Comparison of ENCODE assay signal across 18 cellular contexts in genomic region chr2:66957198-66957597, GRCh38.
"Had no signal": no experiment of that assay in that cellular context is flagged by ENCODE, and none has a peak within 500 bp of the region (broad histone marks: within the 10 kb centered on the region; RNA-seq: fewer than 3 reads in every experiment).

No MANE protein-coding gene starts in this region.

- H3K4me3 ChIP-seq: heart right ventricle, lower lobe of right lung, right atrium auricular region, SJSA1, smooth muscle cell, stomach, thyroid gland had no signal

- DNase-seq: activated CD4-positive, alpha-beta T cell treated with anti-CD3 and anti-CD28 coated beads, Interleukin-2, amount 50 U/mL, for 1 hour; activated CD4-positive, CD25-positive, alpha-beta regulatory T cell treated with anti-CD3 and anti-CD28 coated beads, Interleukin-2, amount 50 U/mL, for 72 hours; activated CD8-positive, alpha-beta memory T cell treated with anti-CD3 and anti-CD28 coated beads, Interleukin-2, amount 50 U/mL, for 4 hours; activated gamma-delta T cell; activated T-cell treated with anti-CD3 and anti-CD28 coated beads, Interleukin-2, amount 50 U/mL, for 48 hours; effector memory CD8-positive, alpha-beta T cell; heart right ventricle; lower lobe of right lung; midbrain; nucleus accumbens; stimulated activated CD4-positive, alpha-beta T cell treated with anti-CD3 and anti-CD28 coated beads, Interleukin-4, amount 100 ng/mL, for 1 hour; stomach; thyroid gland had no signal

- H3K27me3 ChIP-seq: heart right ventricle, right atrium auricular region, SJSA1, stomach, thyroid gland had no signal

- H3K4me1 ChIP-seq: heart right ventricle, lower lobe of right lung, right atrium auricular region, SJSA1, stomach, thyroid gland had no signal

- H3K9me3 ChIP-seq: heart right ventricle, lower lobe of right lung, right atrium auricular region, SJSA1, stomach, thyroid gland had no signal

- ATAC-seq: effector memory CD8-positive, alpha-beta T cell; heart right ventricle; lower lobe of right lung; stimulated activated effector memory CD8-positive, alpha-beta T cell treated with anti-CD3 and anti-CD28 coated beads, Interleukin-12 subunit alpha, Interleukin-12 subunit beta, amount 100 ng/mL, for 72 hours had no signal

- H3K4me2 ChIP-seq: smooth muscle cell had no signal

- H3K27ac ChIP-seq: heart right ventricle, lower lobe of right lung, right atrium auricular region, SJSA1, stomach, thyroid gland, VCaP had no signal

- H3K36me3 ChIP-seq: heart right ventricle, lower lobe of right lung, right atrium auricular region, SJSA1, stomach, thyroid gland had no signal
